In genomic region chr14:23301288-23301968, GRCh38 we compare ENCODE assay signal across 1 cellular context.
TF ChIP-seq lines count a peak whose summit lies in the region.

No MANE protein-coding gene starts in this region.

TF ChIP-seq in K562, 482 proteins besides CTCF, POLR2A, EP300 and RAD21 (continued from another document and continues in another):
- TF ChIP-seq ZNF280A (IDR thresholded peaks at IDR 0.05; ENCODE audit: low read depth, partially characterized antibody) (no peak), ZNF121 (CRISPR knock-in tag; conservative IDR thresholded peaks at IDR 0.05) (no peak), ZBTB9 (CRISPR knock-in tag; IDR thresholded peaks at IDR 0.05) (peak; percentile 65; the same call in 1 of the 2 replicates), NR0B1 (IDR thresholded peaks at IDR 0.05; ENCODE audit: partially characterized antibody) (no peak), TSHZ1 (CRISPR knock-in tag; IDR thresholded peaks at IDR 0.05) (no peak), MTA3 (IDR thresholded peaks at IDR 0.05; ENCODE audit: borderline replicate concordance) (peak; percentile 80), RCOR1 (IDR thresholded peaks at IDR 0.05; ENCODE audit: borderline replicate concordance in 1 of 2, low read depth in 2 of 2, low read length in 2 of 2) (peak in 1 of 2 experiments; percentile 66; a peak in 2 of 4 replicates), GTF3C2 (IDR thresholded peaks at IDR 0.05; ENCODE audit: borderline replicate concordance, extremely low read depth, insufficient read length) (no peak), PTBP1 (IDR thresholded peaks at IDR 0.05; ENCODE audit: low read depth, low read length) (0 out of 2 replicates have a peak, but pooled peaks have one; percentile 20), ZNF277 (CRISPR knock-in tag; IDR thresholded peaks at IDR 0.05; ENCODE audit: borderline replicate concordance) (no peak), FUS (optimal IDR thresholded peaks at IDR 0.05; ENCODE audit: low read depth, low read length) (no peak), ZNF551 (CRISPR knock-in tag; IDR thresholded peaks at IDR 0.05) (no peak), TAF7 (tag; IDR thresholded peaks at IDR 0.05) (no peak), HDAC2 (IDR thresholded peaks at IDR 0.05) (peak; percentile 53; the same call in 1 of the 2 replicates), NUFIP1 (IDR thresholded peaks at IDR 0.05; ENCODE audit: partially characterized antibody) (no peak), NR2C1 (IDR thresholded peaks at IDR 0.05) (no peak), NR2C1 (tag; IDR thresholded peaks at IDR 0.05) (peak; percentile 52), ZNF699 (CRISPR knock-in tag; IDR thresholded peaks at IDR 0.05; ENCODE audit: insufficient replicate concordance) (no peak), ZNF280B (CRISPR knock-in tag; IDR thresholded peaks at IDR 0.05) (no peak), HDAC3 (IDR thresholded peaks at IDR 0.05; ENCODE audit: borderline replicate concordance, partially characterized antibody) (no peak), ELK3 (CRISPR knock-in tag; IDR thresholded peaks at IDR 0.05) (no peak), MYNN (IDR thresholded peaks at IDR 0.05) (no peak), MYNN (CRISPR knock-in tag; IDR thresholded peaks at IDR 0.05) (no peak), NFYB (IDR thresholded peaks at IDR 0.05; ENCODE audit: extremely low read depth, insufficient read length) (no peak), CBFA2T2 (conservative IDR thresholded peaks at IDR 0.05) (peak; percentile 51), ZBTB2 (IDR thresholded peaks at IDR 0.05) (peak; percentile 87), VEZF1 (CRISPR knock-in tag; IDR thresholded peaks at IDR 0.05) (no peak), ZNF197 (CRISPR knock-in tag; IDR thresholded peaks at IDR 0.05; ENCODE audit: low read depth) (no peak), ZNF584 (CRISPR knock-in tag; IDR thresholded peaks at IDR 0.05; ENCODE audit: low read depth) (peak; percentile 86), SRF (CRISPR knock-in tag; IDR thresholded peaks at IDR 0.05) (peak in 1 of 2 experiments; percentile 82; a peak in 2 of 4 replicates), ZNF124 (CRISPR knock-in tag; IDR thresholded peaks at IDR 0.05) (no peak), MECOM (CRISPR knock-in tag; IDR thresholded peaks at IDR 0.05) (no peak), LARP7 (IDR thresholded peaks at IDR 0.05) (no peak), ZEB2 (IDR thresholded peaks at IDR 0.05) (no peak), FOXK2 (conservative IDR thresholded peaks at IDR 0.05 in 1 of 2, IDR thresholded peaks at IDR 0.05 in 1 of 2; ENCODE audit: low read depth in 2 of 2) (peak; percentile 91 to 92), ZNF445 (CRISPR knock-in tag; IDR thresholded peaks at IDR 0.05; ENCODE audit: low read depth) (no peak), BRD4 (IDR thresholded peaks at IDR 0.05) (no peak), POLR2G (IDR thresholded peaks at IDR 0.05; ENCODE audit: low read depth, low read length) (peak; percentile 84), E2F1 (CRISPR knock-in tag; IDR thresholded peaks at IDR 0.05) (peak; percentile 68; the same call in 1 of the 2 replicates), ZNF507 (tag; conservative IDR thresholded peaks at IDR 0.05) (no peak), MTA1 (IDR thresholded peaks at IDR 0.05; ENCODE audit: borderline replicate concordance) (peak; percentile 70), JUN (IDR thresholded peaks at IDR 0.05; ENCODE audit: borderline replicate concordance, low read depth, low read length) (peak; percentile 67; the same call in 1 of the 2 replicates), JUN (CRISPR knock-in tag; IDR thresholded peaks at IDR 0.05; ENCODE audit: borderline replicate concordance) (peak; percentile 57; the same call in 1 of the 2 replicates), ZNF780A (CRISPR knock-in tag; IDR thresholded peaks at IDR 0.05) (no peak), MCM3 (IDR thresholded peaks at IDR 0.05) (no peak), BHLHE40 (IDR thresholded peaks at IDR 0.05; ENCODE audit: low read length) (peak; percentile 93)
